Comparison of ENCODE assay signal across 1 cellular context in the genomic region with DNA sequence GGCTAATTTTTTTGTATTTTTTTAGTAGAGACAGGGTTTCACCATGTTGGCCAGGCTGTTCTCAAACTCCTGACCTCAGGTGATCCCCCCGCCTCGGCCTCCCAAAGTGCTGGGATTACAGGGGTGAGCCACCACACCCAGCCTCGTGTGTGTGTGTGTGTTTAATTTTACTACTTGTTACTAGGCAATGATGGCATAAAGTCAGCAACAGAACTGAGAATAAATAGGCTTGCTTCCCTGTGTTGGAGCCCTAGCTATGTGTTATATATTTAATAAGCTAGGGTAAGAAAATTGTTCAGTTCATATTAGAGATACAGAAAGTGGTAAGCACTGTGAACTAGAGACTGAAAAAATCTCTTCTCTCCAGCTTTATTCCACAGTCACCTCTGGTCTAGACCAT. TPM values are rescaled to one million over a fixed set of nuclear protein-coding genes. Genes with fewer than 3 reads are reported as not detected.
"Had no signal": no experiment of that assay in that cellular context is flagged by ENCODE, and none has a peak within 500 bp of the region (broad histone marks: within the 10 kb centered on the region; RNA-seq: fewer than 3 reads in every experiment).

No MANE protein-coding gene starts in this region.

RNA-seq across cellular contexts. Expression of a gene that starts 18.4 kb away (rescaled TPM):
- total RNA-seq: ascending aorta had no signal
